In genomic region chr1:6700853-6701436, GRCh38 we compare ENCODE assay signal across 8 cellular contexts. TPM values are rescaled to one million over a fixed set of nuclear protein-coding genes. Genes with fewer than 3 reads are reported as not detected.
DNase-seq lines count a peak whose midpoint lies in the region; ATAC-seq and TF ChIP-seq lines count a peak whose summit lies in the region.

No MANE protein-coding gene starts in this region.

- H3K27ac Mint-ChIP-seq in T-helper 2 cell treated with Interferon-gamma antibody and Interleukin-4, amounts not matched to agents 5 μg/mL and 100 μg/mL, for 36 hours: peak overlapping the region; percentile 76

- H3K9me3 Mint-ChIP-seq in T-helper 2 cell treated with Interferon-gamma antibody and Interleukin-4, amounts not matched to agents 5 μg/mL and 100 μg/mL, for 36 hours: no peaks in the 10 kb centered on the region

- H3K4me3 ChIP-seq in SU-DHL-6 (ENCODE audit: insufficient read depth, low read length, poor library complexity, severe bottlenecking) (peak overlapping the region; percentile 82), fibroblast of lung (replicated peaks in 1 of 4; ENCODE audit: control extremely low read depth in 1 of 4, insufficient read depth in 1 of 4, low read depth in 3 of 4, low read length in 4 of 4) (peak overlapping the region; percentile 90 to 98 (median 94)), psoas muscle (peak overlapping the region; percentile 99)

- ATAC-seq in psoas muscle: peak in 1 of 4 donors; percentile 32
- no peak for ATAC-seq in GM18502 (IDR thresholded peaks at IDR 0.05; ENCODE audit: poor library complexity, unreplicated experiment)
- no peak for ATAC-seq in GM19397 (IDR thresholded peaks at IDR 0.05; ENCODE audit: unreplicated experiment)

- H3K9me3 ChIP-seq in SU-DHL-6 (ENCODE audit: insufficient read depth, low read length): no peaks in the 10 kb centered on the region
- H3K9me3 ChIP-seq in fibroblast of lung (ENCODE audit: control insufficient read depth, insufficient read depth, low read depth, low read length): no peaks in the 10 kb centered on the region
- no peaks in the 10 kb centered on the region for H3K9me3 ChIP-seq in psoas muscle

- H3K36me3 Mint-ChIP-seq in T-helper 2 cell treated with Interferon-gamma antibody and Interleukin-4, amounts not matched to agents 5 μg/mL and 100 μg/mL, for 36 hours (ENCODE audit: low read depth): no peaks in the 10 kb centered on the region

- H3K36me3 ChIP-seq in SU-DHL-6 (ENCODE audit: low read length) (no peaks in the 10 kb centered on the region), fibroblast of lung (ENCODE audit: control insufficient read depth, insufficient read depth, low read length) (no peaks in the 10 kb centered on the region), psoas muscle (ENCODE audit: insufficient read depth in 1 of 2, low read depth in 1 of 2) (no peaks in the 10 kb centered on the region)

- no peak overlapping the region for H2AFZ ChIP-seq in SU-DHL-6 (ENCODE audit: low read depth, low read length, severe bottlenecking)
- H2AFZ ChIP-seq in fibroblast of lung (ENCODE audit: low read length): no peak overlapping the region

- peaks cover 15% of the 10 kb centered on the region for H3K4me1 Mint-ChIP-seq in T-helper 2 cell treated with Interferon-gamma antibody and Interleukin-4, amounts not matched to agents 5 μg/mL and 100 μg/mL, for 36 hours (ENCODE audit: low read depth)

- H3K79me2 ChIP-seq in SU-DHL-6 (ENCODE audit: insufficient read depth, low read length) (peaks cover 53% of the 10 kb centered on the region), fibroblast of lung (ENCODE audit: control insufficient read depth, insufficient read depth, low read length) (peaks cover 39% of the 10 kb centered on the region)

- H3K27me3 Mint-ChIP-seq in T-helper 2 cell treated with Interferon-gamma antibody and Interleukin-4, amounts not matched to agents 5 μg/mL and 100 μg/mL, for 36 hours (ENCODE audit: low read depth): no peaks in the 10 kb centered on the region

- H3K4me3 Mint-ChIP-seq in T-helper 2 cell treated with Interferon-gamma antibody and Interleukin-4, amounts not matched to agents 5 μg/mL and 100 μg/mL, for 36 hours: peak overlapping the region; percentile 87

- in situ Hi-C loops in ACHN (cut with HindIII; ENCODE audit: low pct_ligation_motif_present, low pct_unique_long_range_greater_than_20kb, low sequenced_read_pairs): no loop called here

- H3K4me2 ChIP-seq in SU-DHL-6 (ENCODE audit: low read depth, low read length, poor library complexity, severe bottlenecking): peak overlapping the region; percentile 90
- H3K4me2 ChIP-seq in fibroblast of lung (ENCODE audit: extremely low read depth, insufficient read depth, low read length): peak overlapping the region; percentile 87

- TF ChIP-seq CTCF in SU-DHL-6 (IDR thresholded peaks at IDR 0.05; ENCODE audit: insufficient read depth, low read length, poor library complexity, severe bottlenecking) (no peak), fibroblast of lung (conservative IDR thresholded peaks at IDR 0.05 in 1 of 2, IDR thresholded peaks at IDR 0.05 in 1 of 2; ENCODE audit: low read depth in 1 of 2, low read length in 2 of 2) (no peak), psoas muscle (IDR thresholded peaks at IDR 0.05) (no peak)

- H3K27ac ChIP-seq in SU-DHL-6 (ENCODE audit: low read depth, low read length) (no peak overlapping the region), fibroblast of lung (ENCODE audit: insufficient read depth, low read length) (peak overlapping the region; percentile 93), psoas muscle (peak overlapping the region; percentile 89)

- H3K9ac ChIP-seq in SU-DHL-6 (ENCODE audit: low read length): peak overlapping the region; percentile 82
- peak overlapping the region; percentile 93 for H3K9ac ChIP-seq in fibroblast of lung (ENCODE audit: insufficient read depth, low read length)

- WGBS in psoas muscle, 3 donors: 2% methylated on average over 24 of the region's 24 CpGs

- no peaks in the 10 kb centered on the region for H3K9me2 ChIP-seq in SU-DHL-6 (replicated peaks; ENCODE audit: insufficient read depth, low read length)

- no peaks in the 10 kb centered on the region for H3F3A ChIP-seq in SU-DHL-6 (ENCODE audit: insufficient read depth)

- H3K27me3 ChIP-seq in SU-DHL-6 (ENCODE audit: low read length): no peaks in the 10 kb centered on the region
- no peaks in the 10 kb centered on the region for H3K27me3 ChIP-seq in fibroblast of lung (ENCODE audit: control insufficient read depth, insufficient read depth, low read length)
- no peaks in the 10 kb centered on the region for H3K27me3 ChIP-seq in psoas muscle (ENCODE audit: insufficient read depth in 3 of 3, low read length in 2 of 3)

- no peaks in the 10 kb centered on the region for H3K4me1 ChIP-seq in fibroblast of lung (ENCODE audit: control insufficient read depth, extremely low read depth, insufficient read depth, low read length)
- H3K4me1 ChIP-seq in psoas muscle: peaks cover 26% of the 10 kb centered on the region

- no peak for DNase-seq in T-helper 2 cell treated with Interferon-gamma antibody and Interleukin-4, amounts not matched to agents 5 μg/mL and 100 μg/mL, for 36 hours (ENCODE audit: low spot score)
- DNase-seq in T-helper 2 cell: no peak
- DNase-seq in fibroblast of lung (ENCODE audit: low read depth in 2 of 2): no peak
- DNase-seq in psoas muscle: no peak
- no peak for DNase-seq in ACHN

- H4K20me1 ChIP-seq in SU-DHL-6 (ENCODE audit: low read depth, low read length) (no peaks in the 10 kb centered on the region), fibroblast of lung (ENCODE audit: control insufficient read depth, extremely low read depth, insufficient read depth, low read length) (no peaks in the 10 kb centered on the region)

- intact Hi-C loops in psoas muscle (cut with DNase I): loop anchor here in 1 of 2 donors (5.0 kb wide), 1 partner anchor 86 kb away; the partner anchor contains the start of gene CAMTA1

RNA-seq across cellular contexts. Expression of gene DNAJC11, which starts 0.7 kb away (rescaled TPM):
- total RNA-seq in fibroblast of lung (29.0 and 35.2 TPM in 2 replicates), psoas muscle (10 to 100 TPM; 40.4 to 58.8 (median 51.1) TPM)
- polyA plus RNA-seq in fibroblast of lung (31.8 and 47.2 TPM in 2 replicates), psoas muscle (10 to 100 TPM; 28.2 to 65.4 (median 63.9) TPM)
- polyA plus RNA-seq in fibroblast of lung (2012): 48.3 and 50.4 TPM in 2 replicates
- polyA minus RNA-seq in fibroblast of lung (ENCODE audit: low replicate concordance): 46.8 and 48.4 TPM in 2 replicates
